Comparison of ENCODE assay signal across 13 cellular contexts in genomic region chr5:66851306-66851705, GRCh38.
"Had no signal": no experiment of that assay in that cellular context is flagged by ENCODE, and none has a peak within 500 bp of the region (broad histone marks: within the 10 kb centered on the region; RNA-seq: fewer than 3 reads in every experiment).

No MANE protein-coding gene starts in this region.

- H3K36me3 ChIP-seq: lower lobe of right lung, right atrium auricular region had no signal

- H3K27me3 ChIP-seq: right atrium auricular region had no signal

- H3K27ac ChIP-seq: coronary artery, lower lobe of right lung, right atrium auricular region had no signal

- DNase-seq: activated CD4-positive, alpha-beta T cell treated with anti-CD3 and anti-CD28 coated beads, Interleukin-2, amount 50 U/mL, for 4 hours; activated CD4-positive, CD25-positive, alpha-beta regulatory T cell treated with anti-CD3 and anti-CD28 coated beads, Interleukin-2, amount 50 U/mL, for 72 hours; activated naive CD4-positive, alpha-beta T cell; caudate nucleus; effector CD4-positive, alpha-beta T cell; lower lobe of right lung; naive thymus-derived CD4-positive, alpha-beta T cell; stimulated activated CD4-positive, alpha-beta T cell treated with anti-CD3 and anti-CD28 coated beads, Interleukin-2, amount 100 ng/mL, for 24 hours; stimulated activated naive B cell treated with anti-CD40 and anti-IgM and Interleukin-4, amounts not matched to agents 10 μg/mL and 1 μg/mL and 100 μg/mL, for 72 hours; substantia nigra; SW 1271 had no signal

- ATAC-seq: stimulated activated naive B cell treated with anti-CD40 and anti-IgM and Interleukin-4, amounts not matched to agents 10 μg/mL and 1 μg/mL and 100 μg/mL, for 72 hours had no signal

- H3K9me3 ChIP-seq: lower lobe of right lung, right atrium auricular region had no signal

- H3K4me3 ChIP-seq: coronary artery, lower lobe of right lung, right atrium auricular region had no signal
